ENCODE assay signal across 9 cellular contexts in the genomic region with DNA sequence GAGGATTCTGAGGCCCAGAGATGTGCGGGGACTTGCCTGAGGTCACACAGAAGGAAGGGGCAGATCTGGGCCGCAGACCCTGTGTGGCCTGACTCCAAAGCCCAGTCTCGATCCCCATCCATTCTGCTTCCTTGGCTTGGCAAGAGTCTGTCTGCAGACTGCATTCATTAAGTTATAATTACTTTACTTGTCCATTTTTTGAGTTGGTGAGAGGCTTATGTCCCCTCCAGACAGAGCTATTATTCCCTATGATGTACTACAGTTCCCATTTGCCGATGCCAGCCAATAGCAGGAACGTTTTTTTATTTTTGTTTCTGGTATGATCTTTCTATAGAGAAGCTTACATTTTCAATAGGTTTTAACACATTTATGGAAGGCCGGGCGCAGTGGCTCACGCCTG.
"Had no signal": no experiment of that assay in that cellular context is flagged by ENCODE, and none has a peak within 500 bp of the region (broad histone marks: within the 10 kb centered on the region; RNA-seq: fewer than 3 reads in every experiment).

No MANE protein-coding gene starts in this region.

- H3K27ac ChIP-seq: GM23248, KMS-11 had no signal

- ATAC-seq: HCT116 had no signal

- H3K9me3 ChIP-seq: HAP-1 had no signal

- H3K4me1 ChIP-seq: HAP-1 had no signal

- H3K36me3 ChIP-seq: HAP-1 had no signal

- H3K9ac ChIP-seq: GM23248, KMS-11 had no signal

- H3K4me2 ChIP-seq: KMS-11 had no signal

- H3K4me3 ChIP-seq: GM23248, HAP-1 had no signal

- FAIRE-seq: HTR-8/SVneo had no signal

- H2AFZ ChIP-seq: GM23248 had no signal

- DNase-seq: GM23248, GOT3, H7, HFFc6, KBM-7 had no signal
